ENCODE assay signal across 1 cellular context in genomic region chr2:207734264-207734635, GRCh38.
TF ChIP-seq lines count a peak whose summit lies in the region.

No MANE protein-coding gene starts in this region.

TF ChIP-seq in HepG2, 621 proteins besides CTCF, POLR2A, EP300 and RAD21 (continued from another document and continues in another):
- no peak for TF ChIP-seq ZXDC (CRISPR knock-in tag; IDR thresholded peaks at IDR 0.05)
- no peak; the same call in 1 of the 2 replicates for TF ChIP-seq SMAD3 (CRISPR knock-in tag; IDR thresholded peaks at IDR 0.05)
- TF ChIP-seq MTA1 (CRISPR knock-in tag; IDR thresholded peaks at IDR 0.05; ENCODE audit: borderline replicate concordance), result no peak
- TF ChIP-seq ZBTB20 (CRISPR knock-in tag; IDR thresholded peaks at IDR 0.05; ENCODE audit: borderline replicate concordance, low read depth), result 0 out of 2 replicates have a peak, but pooled peaks have one; percentile 27
- TF ChIP-seq SMARCC2 (IDR thresholded peaks at IDR 0.05), result no peak
- TF ChIP-seq RXRA (CRISPR knock-in tag; IDR thresholded peaks at IDR 0.05), result no peak
- no peak for TF ChIP-seq GLI4 (CRISPR knock-in tag; IDR thresholded peaks at IDR 0.05; ENCODE audit: borderline replicate concordance)
- no peak for TF ChIP-seq HOXA9 (CRISPR knock-in tag; IDR thresholded peaks at IDR 0.05; ENCODE audit: borderline replicate concordance)
- no peak for TF ChIP-seq MXD4 (CRISPR knock-in tag; IDR thresholded peaks at IDR 0.05)
- no peak for TF ChIP-seq ZHX2 (IDR thresholded peaks at IDR 0.05; ENCODE audit: low read depth)
- no peak for TF ChIP-seq ZHX2 (CRISPR knock-in tag; IDR thresholded peaks at IDR 0.05; ENCODE audit: borderline replicate concordance)
- TF ChIP-seq U2AF2 (IDR thresholded peaks at IDR 0.05; ENCODE audit: low read depth, low read length), result no peak
- peak; percentile 38; the same call in 1 of the 2 replicates for TF ChIP-seq ZNF644 (CRISPR knock-in tag; IDR thresholded peaks at IDR 0.05; ENCODE audit: low read depth)
- no peak for TF ChIP-seq ZNF678 (CRISPR knock-in tag; IDR thresholded peaks at IDR 0.05)
- peak; percentile 62; the same call in 1 of the 2 replicates for TF ChIP-seq ZSCAN5A (CRISPR knock-in tag; IDR thresholded peaks at IDR 0.05; ENCODE audit: borderline replicate concordance)
- TF ChIP-seq ZNF577 (CRISPR knock-in tag; IDR thresholded peaks at IDR 0.05; ENCODE audit: borderline replicate concordance, low read depth), result no peak
- TF ChIP-seq CREB3 (CRISPR knock-in tag; IDR thresholded peaks at IDR 0.05), result no peak
- TF ChIP-seq ZNF558 (CRISPR knock-in tag; IDR thresholded peaks at IDR 0.05; ENCODE audit: borderline replicate concordance), result no peak
- TF ChIP-seq ZNF264 (CRISPR knock-in tag; IDR thresholded peaks at IDR 0.05), result no peak
- no peak for TF ChIP-seq MED13 (CRISPR knock-in tag; IDR thresholded peaks at IDR 0.05)
- TF ChIP-seq NCOA5 (CRISPR knock-in tag; IDR thresholded peaks at IDR 0.05), result no peak
- TF ChIP-seq ZBTB49 (CRISPR knock-in tag; IDR thresholded peaks at IDR 0.05; ENCODE audit: borderline replicate concordance), result no peak
- no peak for TF ChIP-seq ZNF275 (CRISPR knock-in tag; IDR thresholded peaks at IDR 0.05; ENCODE audit: borderline replicate concordance)
- no peak for TF ChIP-seq SRF (IDR thresholded peaks at IDR 0.05; ENCODE audit: low read depth, low read length)
- TF ChIP-seq ZNF609 (CRISPR knock-in tag; IDR thresholded peaks at IDR 0.05; ENCODE audit: borderline replicate concordance), result no peak
- no peak for TF ChIP-seq REL (CRISPR knock-in tag; conservative IDR thresholded peaks at IDR 0.05)
- no peak for TF ChIP-seq ZNF75D (CRISPR knock-in tag; IDR thresholded peaks at IDR 0.05; ENCODE audit: borderline replicate concordance)
- no peak for TF ChIP-seq TBX3 (IDR thresholded peaks at IDR 0.05; ENCODE audit: borderline replicate concordance)
- no peak for TF ChIP-seq ZNF333 (CRISPR knock-in tag; IDR thresholded peaks at IDR 0.05; ENCODE audit: borderline replicate concordance)
- TF ChIP-seq ZNF33A (CRISPR knock-in tag; IDR thresholded peaks at IDR 0.05; ENCODE audit: borderline replicate concordance), result 0 out of 2 replicates have a peak, but pooled peaks have one; percentile 49
- TF ChIP-seq ZNF792 (CRISPR knock-in tag; IDR thresholded peaks at IDR 0.05), result no peak
- TF ChIP-seq ZBTB1 (CRISPR knock-in tag; IDR thresholded peaks at IDR 0.05; ENCODE audit: borderline replicate concordance), result no peak
- no peak for TF ChIP-seq RBFOX2 (IDR thresholded peaks at IDR 0.05; ENCODE audit: low read depth, low read length)
- no peak for TF ChIP-seq SRY (CRISPR knock-in tag; IDR thresholded peaks at IDR 0.05)
- no peak for TF ChIP-seq ZNF430 (CRISPR knock-in tag; IDR thresholded peaks at IDR 0.05)
- 0 out of 2 replicates have a peak, but pooled peaks have one; percentile 27 for TF ChIP-seq ZSCAN25 (CRISPR knock-in tag; IDR thresholded peaks at IDR 0.05)
- TF ChIP-seq ELK4 (CRISPR knock-in tag; IDR thresholded peaks at IDR 0.05; ENCODE audit: borderline replicate concordance), result no peak
- peak; percentile 39; the same call in 1 of the 2 replicates for TF ChIP-seq TGIF2 (CRISPR knock-in tag; IDR thresholded peaks at IDR 0.05)
- TF ChIP-seq ZNF33B (CRISPR knock-in tag; IDR thresholded peaks at IDR 0.05), result no peak
- TF ChIP-seq ZNF580 (CRISPR knock-in tag; IDR thresholded peaks at IDR 0.05; ENCODE audit: borderline replicate concordance, low read depth), result no peak
